In the genomic region with DNA sequence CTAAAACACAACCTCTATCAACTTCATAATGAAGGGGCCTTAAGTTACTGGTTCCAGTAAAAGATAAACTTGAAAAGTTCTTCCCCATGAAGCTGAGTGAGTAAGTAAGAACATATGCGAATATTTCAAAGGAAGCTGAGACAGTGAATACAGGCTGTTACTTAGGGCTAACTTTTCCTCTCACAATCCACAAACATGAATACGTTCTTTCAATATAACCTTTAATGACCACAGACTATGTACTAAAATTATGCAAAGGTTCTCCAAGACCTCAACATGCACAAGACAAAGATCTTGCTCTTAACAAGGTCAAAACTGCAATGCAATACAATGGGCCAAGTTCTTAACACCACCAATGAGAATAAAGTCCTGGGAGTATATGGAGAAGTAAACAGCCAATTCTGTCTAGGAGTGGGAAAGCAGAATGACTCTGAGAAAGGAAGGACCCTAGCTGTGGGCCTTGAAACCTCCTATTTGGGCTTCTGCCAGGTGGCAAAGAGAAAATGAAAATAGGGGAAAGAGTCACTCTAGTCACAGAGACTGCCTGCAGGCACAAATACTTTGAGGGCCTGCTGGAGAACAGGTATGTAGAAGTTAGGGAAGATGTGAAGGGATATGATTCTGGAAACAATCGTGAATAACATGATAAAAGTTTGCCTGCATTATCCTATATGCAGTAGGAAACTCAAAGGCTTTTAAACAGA, we compare ENCODE assay signal across 9 cellular contexts.
DNase-seq lines count a peak whose midpoint lies in the region; ATAC-seq and TF ChIP-seq lines count a peak whose summit lies in the region.
"Had no signal": no experiment of that assay in that cellular context is flagged by ENCODE, and none has a peak within 500 bp of the region (broad histone marks: within the 10 kb centered on the region; RNA-seq: fewer than 3 reads in every experiment).

No MANE protein-coding gene starts in this region.

- ATAC-seq in GM21515 (IDR thresholded peaks at IDR 0.05; ENCODE audit: unreplicated experiment) (peak; percentile 57), HG03521 (IDR thresholded peaks at IDR 0.05; ENCODE audit: unreplicated experiment) (peak; percentile 74)

- DNase-seq in ELR (ENCODE audit: low read depth) (peak; percentile 47), erythroblast (lab: John Stamatoyannopoulos, UW) (peak; percentile 8 to 9), activated gamma-delta T cell (lab: John Stamatoyannopoulos, UW) (no peak), NCI-H524 treated with DMSO at 0.1 percent for 48 hours (lab: John Stamatoyannopoulos, UW) (no peak), NCI-H146 (lab: John Stamatoyannopoulos, UW) (no peak)
- no peak for DNase-seq in effector memory CD4-positive, alpha-beta T cell

- no peaks in the 10 kb centered on the region for H3K27me3 ChIP-seq in effector memory CD4-positive, alpha-beta T cell (replicated peaks; ENCODE audit: control insufficient read depth, insufficient read depth, low read length, poor library complexity, severe bottlenecking)

- H3K4me1 ChIP-seq in effector memory CD4-positive, alpha-beta T cell (ENCODE audit: control insufficient read depth, insufficient read depth, low read length, poor library complexity, severe bottlenecking) = no peaks in the 10 kb centered on the region

- H3K9me3 ChIP-seq in effector memory CD4-positive, alpha-beta T cell (ENCODE audit: control insufficient read depth, low read length) = no peaks in the 10 kb centered on the region

- TF ChIP-seq POLR2A in erythroblast (IDR thresholded peaks at IDR 0.05; ENCODE audit: low read length) = no peak

- no peaks in the 10 kb centered on the region for H3K36me3 ChIP-seq in effector memory CD4-positive, alpha-beta T cell (ENCODE audit: control insufficient read depth, insufficient read depth, low read length)

- no peak overlapping the region for H3K27ac ChIP-seq in effector memory CD4-positive, alpha-beta T cell (ENCODE audit: insufficient read depth, low read length, poor library complexity, severe bottlenecking)
- H3K27ac ChIP-seq: VCaP had no signal

- H3K4me3 ChIP-seq in effector memory CD4-positive, alpha-beta T cell (ENCODE audit: insufficient read depth, low read depth, low read length, poor library complexity, severe bottlenecking) = no peak overlapping the region

Comparison
In these comparisons a context has a peak if more than half of its experiments do, and no peak if none do; other contexts are left out.
1. DNase-seq: peak in ELR (single experiment) and erythroblast (2 of 2); none in effector memory CD4-positive, alpha-beta T cell (0 of 3), activated gamma-delta T cell (single experiment), NCI-H524 treated with DMSO at 0.1 percent for 48 hours (single experiment) and NCI-H146 (single experiment).